ENCODE assay signal across 8 cellular contexts in the genomic region with DNA sequence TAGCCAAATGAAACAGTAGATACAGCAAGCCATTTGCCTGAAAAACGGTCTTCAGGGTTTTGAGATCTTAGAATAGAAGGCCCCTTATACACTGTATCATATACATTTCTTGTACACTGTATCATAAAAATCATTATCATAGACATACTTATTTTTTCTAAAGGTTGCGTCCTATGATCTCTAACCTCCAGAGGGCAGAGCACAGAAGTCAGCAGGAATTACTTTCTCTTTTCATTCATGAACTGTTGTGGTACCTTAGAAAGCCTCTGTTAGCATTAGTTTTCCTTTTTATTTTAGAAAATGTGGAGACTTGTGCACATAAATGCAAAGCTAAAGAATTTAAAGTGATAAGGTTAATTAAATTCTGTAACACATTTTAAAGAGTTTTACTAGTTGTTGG.
DNase-seq lines count a peak whose midpoint lies in the region; ATAC-seq, FAIRE-seq and TF ChIP-seq lines count a peak whose summit lies in the region.
"Had no signal": no experiment of that assay in that cellular context is flagged by ENCODE, and none has a peak within 500 bp of the region (broad histone marks: within the 10 kb centered on the region; RNA-seq: fewer than 3 reads in every experiment).

No MANE protein-coding gene starts in this region.

- no peak overlapping the region for H3K9ac ChIP-seq in GM23248

- in situ Hi-C loops in GM23248 (cut with MboI) = no loop called here

- no peaks in the 10 kb centered on the region for H3K36me3 ChIP-seq in GM23248 (ENCODE audit: low read depth)

- 97 to 100% methylated on average over 2 of the region's 2 CpGs for WGBS in GM23248 (ENCODE audit: low coverage in 1 of 2, low lambda C conversion rate in 2 of 2, missing lambda C conversion rate in 2 of 2), 2 experiments

- ATAC-seq in GM18858 (IDR thresholded peaks at IDR 0.05; ENCODE audit: unreplicated experiment) (peak; percentile 75), left lobe of liver (peak; percentile 91), HG02870 (IDR thresholded peaks at IDR 0.05; ENCODE audit: unreplicated experiment) (no peak)

- FAIRE-seq in H54 (lab: Jason Lieb, UNC) = peak; percentile 15

- H3K9me2 ChIP-seq in GM23248 (ENCODE audit: insufficient read depth) = no peaks in the 10 kb centered on the region

- H2AFZ ChIP-seq in GM23248 = no peak overlapping the region

- H3K4me2 ChIP-seq in GM23248 (ENCODE audit: unreplicated experiment) = no peak overlapping the region

- no peaks in the 10 kb centered on the region for H3K79me2 ChIP-seq in GM23248 (ENCODE audit: insufficient read depth)

- no peaks in the 10 kb centered on the region for H3K4me1 ChIP-seq in GM23248 (ENCODE audit: insufficient read depth)

- H3K4me3 ChIP-seq in GM23248 = no peak overlapping the region

- H3K27ac ChIP-seq in GM23248 = no peak overlapping the region

- H4K20me1 ChIP-seq in GM23248 (ENCODE audit: insufficient read depth) = no peaks in the 10 kb centered on the region

- H3K9me3 ChIP-seq in GM23248 (ENCODE audit: low read depth) = no peaks in the 10 kb centered on the region

- no peak for DNase-seq in H54 (ENCODE audit: insufficient read length, low spot score)
- peak; percentile 27 for DNase-seq in MV-4-11 (lab: John Stamatoyannopoulos, UW)
- DNase-seq in left lobe of liver (ENCODE audit: low spot score) = no peak
- no peak for DNase-seq in GM23248
- DNase-seq in T1000 (lab: John Stamatoyannopoulos, UW) = no peak
- DNase-seq: NCI-H2081 had no signal

- no peaks in the 10 kb centered on the region for H3K27me3 ChIP-seq in GM23248 (replicated peaks; ENCODE audit: insufficient read depth)

- no peaks in the 10 kb centered on the region for H3F3A ChIP-seq in GM23248 (ENCODE audit: insufficient read depth)

- TF ChIP-seq POLR2A in H54 (IDR thresholded peaks at IDR 0.05; ENCODE audit: low read depth, low read length) = no peak
